ENCODE assay signal across 18 cellular contexts in the genomic region with DNA sequence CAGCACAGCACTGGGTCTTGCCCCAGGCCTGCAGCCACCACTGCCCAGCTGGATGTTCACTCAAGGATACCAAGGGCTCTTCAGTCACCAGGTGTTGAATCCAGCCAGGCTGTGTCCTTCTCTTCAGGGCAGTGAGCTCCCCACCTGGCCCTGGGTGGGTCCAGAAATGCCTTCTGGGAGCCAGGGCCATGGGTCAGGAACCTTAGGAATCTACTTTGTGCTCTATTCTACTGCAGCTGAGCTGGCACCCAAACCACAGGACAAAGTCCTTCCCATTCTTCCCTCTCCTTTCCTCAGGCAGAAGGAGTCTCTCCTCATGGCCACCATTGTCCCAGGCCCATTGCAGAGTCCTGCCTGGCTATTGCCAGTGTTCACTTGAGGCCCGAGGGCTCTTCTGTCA. TPM values are rescaled to one million over a fixed set of nuclear protein-coding genes. Genes with fewer than 3 reads are reported as not detected.
DNase-seq lines count a peak whose midpoint lies in the region; ATAC-seq and TF ChIP-seq lines count a peak whose summit lies in the region.
"Had no signal": no experiment of that assay in that cellular context is flagged by ENCODE, and none has a peak within 500 bp of the region (broad histone marks: within the 10 kb centered on the region; RNA-seq: fewer than 3 reads in every experiment).

No MANE protein-coding gene starts in this region.

- H3K27ac Mint-ChIP-seq in MCF 10A (ENCODE audit: low read depth, unreplicated experiment): peak overlapping the region; percentile 0
- H3K27ac Mint-ChIP-seq: B cell; CD4-positive, alpha-beta T cell; GM23338 had no signal

- no peak for TF ChIP-seq POLR2A in breast epithelium (IDR thresholded peaks at IDR 0.05)
- TF ChIP-seq POLR2A in gastrocnemius medialis (IDR thresholded peaks at IDR 0.05): no peak
- no peak for TF ChIP-seq POLR2A in uterus (IDR thresholded peaks at IDR 0.05)

- no peak for ATAC-seq in gastrocnemius medialis
- ATAC-seq in GM21360 (IDR thresholded peaks at IDR 0.05; ENCODE audit: unreplicated experiment): no peak
- ATAC-seq: GM23338, HCT116, Panc1 had no signal

- H3K27me3 ChIP-seq in breast epithelium: no peaks in the 10 kb centered on the region
- H3K27me3 ChIP-seq in layer of hippocampus (ENCODE audit: control insufficient read depth, insufficient read depth, low read length): no peaks in the 10 kb centered on the region
- no peaks in the 10 kb centered on the region for H3K27me3 ChIP-seq in gastrocnemius medialis
- H3K27me3 ChIP-seq in uterus: no peaks in the 10 kb centered on the region

- peaks cover 22% of the 10 kb centered on the region for H3K4me1 Mint-ChIP-seq in MCF 10A (ENCODE audit: insufficient read depth, unreplicated experiment)
- H3K4me1 Mint-ChIP-seq: B cell, GM23338 had no signal

- CTCF ChIA-PET in MCF 10A (lab: Yijun Ruan, JAX): no interaction called here

- no peak overlapping the region for H3K27ac ChIP-seq in breast epithelium
- H3K27ac ChIP-seq in layer of hippocampus (ENCODE audit: low read depth, low read length): peak overlapping the region; percentile 64
- H3K27ac ChIP-seq in gastrocnemius medialis: peak overlapping the region in 3 of 4 donors; percentile 78 to 89 (median 83)
- peak overlapping the region; percentile 67 to 87 for H3K27ac ChIP-seq in uterus

- H3K4me1 ChIP-seq in breast epithelium (no peaks in the 10 kb centered on the region), gastrocnemius medialis (peaks cover 15 to 20% of the 10 kb centered on the region in 2 donors), uterus (no peaks in the 10 kb centered on the region)
- H3K4me1 ChIP-seq: Caco-2 had no signal

- H3K4me3 Mint-ChIP-seq in MCF 10A (ENCODE audit: unreplicated experiment): no peak overlapping the region
- H3K4me3 Mint-ChIP-seq: B cell; CD4-positive, alpha-beta T cell; GM23338 had no signal

- H3K36me3 ChIP-seq in breast epithelium (no peaks in the 10 kb centered on the region), gastrocnemius medialis (peaks cover 0 to 62% of the 10 kb centered on the region in 2 donors), uterus (no peaks in the 10 kb centered on the region)

- in situ Hi-C loops in gastrocnemius medialis (cut with MboI; ENCODE audit: low sequenced_read_pairs in 4 of 4): no loop called here

- no TSS peak for BruUV-seq in MCF 10A (replicated peaks; lab: Mats Ljungman, UMichigan)

- H3K4me3 ChIP-seq in breast epithelium: no peak overlapping the region
- H3K4me3 ChIP-seq in gastrocnemius medialis: no peak overlapping the region
- no peak overlapping the region for H3K4me3 ChIP-seq in uterus
- H3K4me3 ChIP-seq: GM23338 had no signal

- TF ChIP-seq CTCF in MCF 10A (IDR thresholded peaks at IDR 0.05; ENCODE audit: unreplicated experiment) (no peak), breast epithelium (IDR thresholded peaks at IDR 0.05) (no peak), gastrocnemius medialis (IDR thresholded peaks at IDR 0.05 in 4 of 5, conservative IDR thresholded peaks at IDR 0.05 in 1 of 5) (no peak), uterus (IDR thresholded peaks at IDR 0.05) (no peak)

- DNase-seq in MCF 10A (ENCODE audit: unreplicated experiment): no peak
- no peak for DNase-seq in breast epithelium (ENCODE audit: low spot score in 2 of 2)
- no peak for DNase-seq in gastrocnemius medialis
- DNase-seq in uterus: no peak
- DNase-seq in cerebellar nuclear complex (lab: John Stamatoyannopoulos, UW): no peak
- no peak for DNase-seq in SHP77 treated with DMSO at 0.1 percent for 48 hours (lab: John Stamatoyannopoulos, UW)
- DNase-seq: Caco-2; CD4-positive, alpha-beta T cell; DMS153; GF-D8; NCI-H1105; NCI-H2081 had no signal

- intact Hi-C loops in MCF 10A (cut with micrococcal nuclease): no loop called here
- intact Hi-C loops in breast epithelium (cut with DNase I; ENCODE audit: low total_unique reads): no loop called here
- intact Hi-C loops in gastrocnemius medialis (cut with DNase I; ENCODE audit: low total_unique reads): no loop called here
- intact Hi-C loops in uterus (cut with DNase I; ENCODE audit: low total_unique reads): no loop called here

- POLR2A ChIA-PET in MCF 10A (lab: Yijun Ruan, JAX): interaction anchor here (4.4 kb wide), 1 partner anchor 13 kb away, joined by 19 read pairs; the partner anchor contains the start of genes STRADB and TRAK2

- peaks cover 55% of the 10 kb centered on the region for H3K36me3 Mint-ChIP-seq in MCF 10A (ENCODE audit: insufficient read depth, unreplicated experiment)

- H3K9me3 ChIP-seq in breast epithelium: no peaks in the 10 kb centered on the region
- no peaks in the 10 kb centered on the region for H3K9me3 ChIP-seq in gastrocnemius medialis
- H3K9me3 ChIP-seq in uterus: no peaks in the 10 kb centered on the region

- H3K27me3 Mint-ChIP-seq in MCF 10A (ENCODE audit: insufficient read depth, unreplicated experiment): no peaks in the 10 kb centered on the region
- H3K27me3 Mint-ChIP-seq: B cell; CD4-positive, alpha-beta T cell had no signal

- peaks cover 15% of the 10 kb centered on the region for H3K9me3 Mint-ChIP-seq in MCF 10A (ENCODE audit: unreplicated experiment)
- H3K9me3 Mint-ChIP-seq: CD4-positive, alpha-beta T cell; GM23338 had no signal

RNA-seq across cellular contexts. Expression of gene STRADB, which starts 13.0 kb away (rescaled TPM):
- total RNA-seq in MCF 10A (2022): 22.9 and 29.8 TPM in 2 replicates
- total RNA-seq in breast epithelium: 10 to 100 TPM; 20.3 to 30.0 (median 27.7) TPM
- total RNA-seq in gastrocnemius medialis: 100 to 1,000 TPM in 3 of 4 donors, 10 to 100 TPM in 1; 90.6 to 187 (median 129) TPM
- 10 to 100 TPM in 3 of 4 donors, 1 to 10 TPM in 1; 5.4 to 27.2 (median 22.0) TPM for total RNA-seq in uterus

RNA-seq across cellular contexts. Expression of gene TRAK2, which starts 13.3 kb away (rescaled TPM):
- 11.5 and 19.9 TPM in 2 replicates for total RNA-seq in MCF 10A (2022)
- 10 to 100 TPM; 35.4 to 62.2 (median 50.1) TPM for total RNA-seq in breast epithelium
- 10 to 100 TPM; 16.1 to 46.7 (median 26.5) TPM for total RNA-seq in gastrocnemius medialis
- 10 to 100 TPM; 31.8 to 54.9 (median 38.2) TPM for total RNA-seq in uterus

Comparison
In these comparisons a context has a peak if more than half of its experiments do, and no peak if none do; other contexts are left out.
1. H3K27ac ChIP-seq: peak in layer of hippocampus (single experiment), gastrocnemius medialis (3 of 4) and uterus (2 of 2); none in breast epithelium (0 of 2).